Comparison of ENCODE assay signal across 1 cellular context in the genomic region with DNA sequence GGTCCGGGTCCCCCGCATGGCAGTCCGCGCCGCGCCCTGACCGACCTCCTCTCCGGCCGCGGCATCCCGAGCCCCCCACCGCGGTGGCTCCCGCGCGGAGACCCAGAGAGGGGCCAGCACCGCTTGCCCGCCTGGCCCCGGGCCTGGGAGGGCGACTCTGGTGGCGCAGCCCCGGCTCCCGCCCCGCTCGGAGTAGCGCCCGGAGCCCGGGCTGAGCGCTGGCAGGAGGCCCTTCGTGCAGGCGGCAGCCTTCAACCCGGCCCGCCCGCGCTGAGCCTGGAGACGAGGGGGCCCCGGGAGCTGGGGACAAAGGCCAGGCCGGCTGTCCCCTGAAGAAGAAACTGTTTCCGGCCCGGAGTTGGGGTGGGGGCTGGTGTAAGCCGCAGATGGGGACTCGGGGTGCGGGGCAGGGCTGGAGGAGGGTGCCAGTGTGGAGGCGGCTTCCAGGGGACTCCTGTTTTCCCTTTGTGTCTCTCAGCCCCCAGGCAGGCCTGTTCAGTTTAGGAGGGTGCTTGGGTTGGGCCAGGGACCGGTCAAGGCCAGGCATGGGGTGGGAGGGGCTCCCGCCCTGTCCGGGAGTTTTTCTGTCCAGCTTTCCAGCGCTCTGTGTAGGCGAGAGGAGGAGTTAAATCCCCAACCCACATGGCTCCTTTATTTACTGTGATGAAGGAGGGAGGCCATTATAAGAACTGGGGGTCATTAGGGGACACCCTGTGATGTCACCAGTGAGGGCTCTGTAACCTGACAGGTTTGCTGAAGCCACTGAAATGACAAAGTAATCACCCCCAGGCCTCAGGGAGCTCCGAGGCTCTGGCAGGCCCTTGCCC.
A peak's percentile ranks its signal among the peaks of the same experiment; 100 is the strongest.
TF ChIP-seq lines count a peak whose summit lies in the region.

No MANE protein-coding gene starts in this region.

TF ChIP-seq in H1, 55 proteins besides CTCF, POLR2A, EP300 and RAD21:
- TF ChIP-seq CEBPB (IDR thresholded peaks at IDR 0.05; ENCODE audit: low read depth, low read length) (no peak), GABPA (IDR thresholded peaks at IDR 0.05; ENCODE audit: borderline replicate concordance, insufficient read depth, low read length) (0 out of 2 replicates have a peak, but pooled peaks have one; percentile 24), SUZ12 (IDR thresholded peaks at IDR 0.05; ENCODE audit: low read length) (0 out of 2 replicates have a peak, but pooled peaks have one; percentile 18), EZH2 (IDR thresholded peaks at IDR 0.05; ENCODE audit: low read depth, low read length, severe bottlenecking) (peak; percentile 47), ASH2L (IDR thresholded peaks at IDR 0.05; ENCODE audit: low read length) (peak; percentile 30), SIX5 (IDR thresholded peaks at IDR 0.05; ENCODE audit: low read depth, low read length) (no peak), TAF1 (IDR thresholded peaks at IDR 0.05; ENCODE audit: low read depth, low read length) (no peak), E2F6 (IDR thresholded peaks at IDR 0.05) (no peak), RXRA (IDR thresholded peaks at IDR 0.05; ENCODE audit: insufficient read depth, low read depth, low read length) (no peak), RFX5 (IDR thresholded peaks at IDR 0.05; ENCODE audit: borderline replicate concordance, low read depth, low read length) (no peak), NRF1 (IDR thresholded peaks at IDR 0.05; ENCODE audit: low read depth, low read length) (no peak)
